In genomic region chr12:4873947-4874346, GRCh38 we compare ENCODE assay signal across 37 cellular contexts. TPM values are rescaled to one million over a fixed set of nuclear protein-coding genes. Genes with fewer than 3 reads are reported as not detected.
"Had no signal": no experiment of that assay in that cellular context is flagged by ENCODE, and none has a peak within 500 bp of the region (broad histone marks: within the 10 kb centered on the region; RNA-seq: fewer than 3 reads in every experiment).

No MANE protein-coding gene starts in this region.

- H3K4me3 ChIP-seq: MG63 had no signal

- H3K36me3 ChIP-seq: MG63 had no signal

- DNase-seq: Karpas-422, Kasumi-1, MG63, MM.1S, MV-4-11, NCI-H1048, NCI-H1092, NCI-H1092 treated with DMSO at 0.1 percent for 48 hours, NCI-H1105, NCI-H1105 treated with DMSO at 0.1 percent for 48 hours, NCI-H1417, NCI-H1417 treated with DMSO at 0.1 percent for 48 hours, NCI-H1436, NCI-H1436 treated with DMSO at 0.1 percent for 48 hours, NCI-H146, NCI-H1694, NCI-H1694 treated with DMSO at 0.1 percent for 48 hours, NCI-H187, NCI-H187 treated with DMSO at 0.1 percent for 48 hours, NCI-H1930, NCI-H2029, NCI-H2029 treated with DMSO at 0.1 percent for 48 hours, NCI-H2081, NCI-H2081 treated with DMSO at 0.1 percent for 48 hours, NCI-H2107, NCI-H2171, NCI-H2171 treated with DMSO at 0.1 percent for 48 hours, NCI-H2227 treated with DMSO at 0.1 percent for 48 hours, NCI-H226, NCI-H345, NCI-H446, NCI-H446 treated with DMSO at 0.1 percent for 48 hours, NCI-H510A, NCI-H510A treated with DMSO at 0.1 percent for 48 hours had no signal

- H3K9me3 ChIP-seq: MG63 had no signal

RNA-seq across cellular contexts. Expression of gene KCNA1, which starts 35.8 kb away (rescaled TPM):
- total RNA-seq: M059J, MCF 10A, NCI-H460 had no signal
